9 cellular contexts compared by ENCODE assay signal in the genomic region with DNA sequence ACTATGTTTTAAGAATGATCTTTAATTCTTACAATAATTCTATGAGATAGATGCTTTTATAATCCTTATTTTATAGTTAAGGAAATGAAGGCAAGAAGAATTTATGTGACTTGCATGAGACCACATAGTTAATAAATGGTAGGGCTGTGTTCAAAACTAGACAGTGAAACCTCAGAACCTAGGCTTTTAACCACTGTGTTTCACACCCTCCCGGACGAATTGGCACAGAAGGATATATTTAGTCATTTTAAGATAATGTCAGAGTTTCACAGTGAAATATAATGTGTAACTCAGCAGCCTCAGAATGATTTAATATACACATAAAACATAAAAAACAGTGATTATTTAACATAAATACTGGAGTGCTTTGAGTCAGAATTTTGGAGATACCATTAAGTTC. TPM values are rescaled to one million over a fixed set of nuclear protein-coding genes. Genes with fewer than 3 reads are reported as not detected.
DNase-seq lines count a peak whose midpoint lies in the region; ATAC-seq and TF ChIP-seq lines count a peak whose summit lies in the region.
"Had no signal": no experiment of that assay in that cellular context is flagged by ENCODE, and none has a peak within 500 bp of the region (broad histone marks: within the 10 kb centered on the region; RNA-seq: fewer than 3 reads in every experiment).

No MANE protein-coding gene starts in this region.

- H3K9me3 Mint-ChIP-seq in activated CD4-positive, alpha-beta T cell treated with anti-CD3 and anti-CD28 coated beads for 36 hours (ENCODE audit: low read depth) = no peaks in the 10 kb centered on the region

- CTCF ChIA-PET in activated CD4-positive, alpha-beta T cell treated with anti-CD3 and anti-CD28 coated beads for 36 hours (lab: Charles Lee) = interaction anchor here (1.2 kb wide), 1 partner anchor 32 kb away, joined by 3 read pairs; no protein-coding TSS in a partner anchor
- CTCF ChIA-PET in HEK293T (lab: Yijun Ruan, JAX) = no interaction called here

- peak; percentile 48 for DNase-seq in activated CD4-positive, alpha-beta T cell treated with anti-CD3 and anti-CD28 coated beads for 36 hours
- DNase-seq in activated CD4-positive, alpha-beta T cell treated with anti-CD3 and anti-CD28 coated beads for 1 hour = no peak
- peak; percentile 44 for DNase-seq in foreskin melanocyte
- DNase-seq in ecto neural progenitor cell (ENCODE audit: low spot score) = no peak
- no peak for DNase-seq in HEK293T (ENCODE audit: extremely low spot score)
- DNase-seq: activated CD8-positive, alpha-beta memory T cell treated with anti-CD3 and anti-CD28 coated beads, Interleukin-2, amount 50 U/mL, for 48 hours had no signal

- intact Hi-C loops in activated CD4-positive, alpha-beta T cell treated with anti-CD3 and anti-CD28 coated beads for 36 hours (cut with DNase I, micrococcal nuclease) = loop anchor here in 1 of 2 experiments (5.0 kb wide), 1 partner anchor 164 kb away; no protein-coding TSS in a partner anchor

- no peak overlapping the region for H3K4me3 Mint-ChIP-seq in activated CD4-positive, alpha-beta T cell treated with anti-CD3 and anti-CD28 coated beads for 36 hours

- peaks cover 23% of the 10 kb centered on the region for H3K4me1 Mint-ChIP-seq in activated CD4-positive, alpha-beta T cell treated with anti-CD3 and anti-CD28 coated beads for 36 hours

- peaks cover 33% of the 10 kb centered on the region for H3K36me3 Mint-ChIP-seq in activated CD4-positive, alpha-beta T cell treated with anti-CD3 and anti-CD28 coated beads for 36 hours (ENCODE audit: low read depth)

- no peak overlapping the region for H3K27ac Mint-ChIP-seq in activated CD4-positive, alpha-beta T cell treated with anti-CD3 and anti-CD28 coated beads for 36 hours

- peak; percentile 89 for ATAC-seq in activated CD4-positive, alpha-beta T cell treated with anti-CD3 and anti-CD28 coated beads for 36 hours
- ATAC-seq in GM21367 (IDR thresholded peaks at IDR 0.05; ENCODE audit: unreplicated experiment) = peak; percentile 57
- ATAC-seq in HG03139 (IDR thresholded peaks at IDR 0.05; ENCODE audit: unreplicated experiment) = peak; percentile 64
- ATAC-seq in esophagus mucosa = no peak

- POLR2A ChIA-PET in activated CD4-positive, alpha-beta T cell treated with anti-CD3 and anti-CD28 coated beads for 36 hours (lab: Charles Lee) = no interaction called here
- POLR2A ChIA-PET in HEK293T (lab: Yijun Ruan, JAX) = no interaction called here

- H3K27me3 Mint-ChIP-seq in activated CD4-positive, alpha-beta T cell treated with anti-CD3 and anti-CD28 coated beads for 36 hours = no peaks in the 10 kb centered on the region

TF ChIP-seq in HEK293T, 16 proteins besides CTCF, POLR2A, EP300 and RAD21:
- TF ChIP-seq ELF4 (IDR thresholded peaks at IDR 0.05) (no peak), LEF1 (IDR thresholded peaks at IDR 0.05; ENCODE audit: borderline replicate concordance) (no peak), HDGF (IDR thresholded peaks at IDR 0.05; ENCODE audit: borderline replicate concordance) (no peak), FOXK2 (IDR thresholded peaks at IDR 0.05) (no peak), L3MBTL2 (conservative IDR thresholded peaks at IDR 0.05) (no peak), TARDBP (IDR thresholded peaks at IDR 0.05) (no peak), FOXM1 (IDR thresholded peaks at IDR 0.05; ENCODE audit: borderline replicate concordance) (no peak), ARNT (IDR thresholded peaks at IDR 0.05) (no peak), CTBP1 (IDR thresholded peaks at IDR 0.05; ENCODE audit: borderline replicate concordance) (no peak), SUZ12 (IDR thresholded peaks at IDR 0.05) (no peak), NFRKB (IDR thresholded peaks at IDR 0.05) (no peak), FOXA1 (IDR thresholded peaks at IDR 0.05) (no peak), SP1 (IDR thresholded peaks at IDR 0.05) (no peak)
- TF ChIP-seq, protein P1, sequence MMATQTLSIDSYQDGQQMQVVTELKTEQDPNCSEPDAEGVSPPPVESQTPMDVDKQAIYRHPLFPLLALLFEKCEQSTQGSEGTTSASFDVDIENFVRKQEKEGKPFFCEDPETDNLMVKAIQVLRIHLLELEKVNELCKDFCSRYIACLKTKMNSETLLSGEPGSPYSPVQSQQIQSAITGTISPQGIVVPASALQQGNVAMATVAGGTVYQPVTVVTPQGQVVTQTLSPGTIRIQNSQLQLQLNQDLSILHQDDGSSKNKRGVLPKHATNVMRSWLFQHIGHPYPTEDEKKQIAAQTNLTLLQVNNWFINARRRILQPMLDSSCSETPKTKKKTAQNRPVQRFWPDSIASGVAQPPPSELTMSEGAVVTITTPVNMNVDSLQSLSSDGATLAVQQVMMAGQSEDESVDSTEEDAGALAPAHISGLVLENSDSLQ (IDR thresholded peaks at IDR 0.05) = no peak

RNA-seq across cellular contexts. Expression of a gene that starts 57.0 kb away (rescaled TPM):
- total RNA-seq in activated CD4-positive, alpha-beta T cell treated with anti-CD3 and anti-CD28 coated beads for 36 hours = 10 to 100 TPM; 29.9 to 43.0 TPM
- 20.0 TPM for total RNA-seq in esophagus mucosa

Comparison
In these comparisons a context has a peak if more than half of its experiments do, and no peak if none do; other contexts are left out.
1. DNase-seq: peak in activated CD4-positive, alpha-beta T cell treated with anti-CD3 and anti-CD28 coated beads for 36 hours (single experiment) and foreskin melanocyte (single experiment); none in activated CD4-positive, alpha-beta T cell treated with anti-CD3 and anti-CD28 coated beads for 1 hour (single experiment), ecto neural progenitor cell (single experiment) and HEK293T (single experiment).